Comparison of ENCODE assay signal across 1 cellular context in genomic region chr11:34050967-34051348, GRCh38.
TF ChIP-seq lines count a peak whose summit lies in the region.

No MANE protein-coding gene starts in this region.

TF ChIP-seq in K562, 482 proteins besides CTCF, POLR2A, EP300 and RAD21 (continued from another document):
- TF ChIP-seq MGA (IDR thresholded peaks at IDR 0.05) (0 out of 2 replicates have a peak, but pooled peaks have one; percentile 35), ZBTB17 (CRISPR knock-in tag; IDR thresholded peaks at IDR 0.05) (no peak), RFX1 (IDR thresholded peaks at IDR 0.05) (0 out of 2 replicates have a peak, but pooled peaks have one; percentile 12), ZNF589 (CRISPR knock-in tag; IDR thresholded peaks at IDR 0.05; ENCODE audit: low read depth) (peak; percentile 63; the same call in 1 of the 2 replicates), FOXJ2 (tag; IDR thresholded peaks at IDR 0.05) (0 out of 2 replicates have a peak, but pooled peaks have one; percentile 13), SRSF7 (optimal IDR thresholded peaks at IDR 0.05; ENCODE audit: low read depth, low read length) (no peak)
- TF ChIP-seq, protein P1, sequence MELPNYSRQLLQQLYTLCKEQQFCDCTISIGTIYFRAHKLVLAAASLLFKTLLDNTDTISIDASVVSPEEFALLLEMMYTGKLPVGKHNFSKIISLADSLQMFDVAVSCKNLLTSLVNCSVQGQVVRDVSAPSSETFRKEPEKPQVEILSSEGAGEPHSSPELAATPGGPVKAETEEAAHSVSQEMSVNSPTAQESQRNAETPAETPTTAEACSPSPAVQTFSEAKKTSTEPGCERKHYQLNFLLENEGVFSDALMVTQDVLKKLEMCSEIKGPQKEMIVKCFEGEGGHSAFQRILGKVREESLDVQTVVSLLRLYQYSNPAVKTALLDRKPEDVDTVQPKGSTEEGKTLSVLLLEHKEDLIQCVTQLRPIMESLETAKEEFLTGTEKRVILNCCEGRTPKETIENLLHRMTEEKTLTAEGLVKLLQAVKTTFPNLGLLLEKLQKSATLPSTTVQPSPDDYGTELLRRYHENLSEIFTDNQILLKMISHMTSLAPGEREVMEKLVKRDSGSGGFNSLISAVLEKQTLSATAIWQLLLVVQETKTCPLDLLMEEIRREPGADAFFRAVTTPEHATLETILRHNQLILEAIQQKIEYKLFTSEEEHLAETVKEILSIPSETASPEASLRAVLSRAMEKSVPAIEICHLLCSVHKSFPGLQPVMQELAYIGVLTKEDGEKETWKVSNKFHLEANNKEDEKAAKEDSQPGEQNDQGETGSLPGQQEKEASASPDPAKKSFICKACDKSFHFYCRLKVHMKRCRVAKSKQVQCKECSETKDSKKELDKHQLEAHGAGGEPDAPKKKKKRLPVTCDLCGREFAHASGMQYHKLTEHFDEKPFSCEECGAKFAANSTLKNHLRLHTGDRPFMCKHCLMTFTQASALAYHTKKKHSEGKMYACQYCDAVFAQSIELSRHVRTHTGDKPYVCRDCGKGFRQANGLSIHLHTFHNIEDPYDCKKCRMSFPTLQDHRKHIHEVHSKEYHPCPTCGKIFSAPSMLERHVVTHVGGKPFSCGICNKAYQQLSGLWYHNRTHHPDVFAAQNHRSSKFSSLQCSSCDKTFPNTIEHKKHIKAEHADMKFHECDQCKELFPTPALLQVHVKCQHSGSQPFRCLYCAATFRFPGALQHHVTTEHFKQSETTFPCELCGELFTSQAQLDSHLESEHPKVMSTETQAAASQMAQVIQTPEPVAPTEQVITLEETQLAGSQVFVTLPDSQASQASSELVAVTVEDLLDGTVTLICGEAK (IDR thresholded peaks at IDR 0.05), result 0 out of 2 replicates have a peak, but pooled peaks have one; percentile 7
- TF ChIP-seq, protein P1 (CRISPR knock-in tag; IDR thresholded peaks at IDR 0.05), result no peak
